In the genomic region with DNA sequence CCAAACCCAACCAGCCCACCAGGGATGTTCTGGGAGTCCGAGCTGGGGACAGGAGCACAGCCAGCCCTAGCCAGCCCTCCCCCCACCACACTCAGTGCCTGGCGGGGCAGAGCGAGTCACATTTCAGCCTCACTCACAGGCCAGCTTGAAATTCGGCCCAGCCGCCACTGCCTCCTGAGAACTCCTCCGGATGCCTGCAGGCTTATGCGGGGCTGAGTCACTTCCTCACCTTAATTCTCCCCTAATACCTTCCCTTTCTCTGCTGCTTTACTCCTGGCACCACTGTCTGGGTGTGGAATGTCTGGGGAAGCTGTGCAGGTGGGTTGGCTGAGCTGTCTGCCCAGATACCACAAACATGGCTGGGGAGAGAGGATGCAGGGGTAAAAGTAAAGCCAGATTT, we compare ENCODE assay signal across 9 cellular contexts. TPM values are rescaled to one million over a fixed set of nuclear protein-coding genes. Genes with fewer than 3 reads are reported as not detected.
DNase-seq lines count a peak whose midpoint lies in the region; ATAC-seq and TF ChIP-seq lines count a peak whose summit lies in the region.
"Had no signal": no experiment of that assay in that cellular context is flagged by ENCODE, and none has a peak within 500 bp of the region (broad histone marks: within the 10 kb centered on the region; RNA-seq: fewer than 3 reads in every experiment).

No MANE protein-coding gene starts in this region.

- H3K36me3 ChIP-seq in Loucy (ENCODE audit: insufficient read depth, low read length) = no peaks in the 10 kb centered on the region

- peaks cover 12% of the 10 kb centered on the region for H3K4me1 Mint-ChIP-seq in mesothelial cell of epicardium

- no peaks in the 10 kb centered on the region for H3K79me2 ChIP-seq in Loucy (ENCODE audit: insufficient read depth, low read length)

- DNase-seq in DMS53 (lab: John Stamatoyannopoulos, UW) (peak; percentile 81), dermis blood vessel endothelial cell (peak; percentile 51), mesothelial cell of epicardium (ENCODE audit: low spot score in 2 of 2, unreplicated experiment in 2 of 2) (no peak), NCI-H446 (lab: John Stamatoyannopoulos, UW) (no peak), mucosa of gallbladder (ENCODE audit: low spot score) (no peak)
- no peak for DNase-seq in activated CD4-positive, alpha-beta T cell treated with anti-CD3 and anti-CD28 coated beads, Interleukin-2, amount 50 U/mL, for 4 hours
- DNase-seq: naive thymus-derived CD4-positive, alpha-beta T cell had no signal

- 0 out of 2 replicates have a peak, but pooled peaks cover 4% of the 10 kb centered on the region for H3K9me3 ChIP-seq in Loucy (ENCODE audit: insufficient read depth, low read depth, low read length)

- peak overlapping the region; percentile 0 for H3K4me3 ChIP-seq in Loucy (ENCODE audit: low read length, poor library complexity, severe bottlenecking)

- H3F3A ChIP-seq in Loucy (ENCODE audit: low read depth) = no peaks in the 10 kb centered on the region

- peak overlapping the region; percentile 82 for H3K27ac Mint-ChIP-seq in mesothelial cell of epicardium
- H3K27ac Mint-ChIP-seq: naive thymus-derived CD4-positive, alpha-beta T cell had no signal

- peaks cover 9% of the 10 kb centered on the region for H3K4me1 ChIP-seq in Loucy (ENCODE audit: insufficient read depth, low read length, poor library complexity, severe bottlenecking)

- H3K36me3 Mint-ChIP-seq in mesothelial cell of epicardium = peaks cover 6% of the 10 kb centered on the region

- no peak overlapping the region for H3K4me3 Mint-ChIP-seq in mesothelial cell of epicardium
- H3K4me3 Mint-ChIP-seq: naive thymus-derived CD4-positive, alpha-beta T cell had no signal

- H3K9me3 Mint-ChIP-seq in mesothelial cell of epicardium = peaks cover 14% of the 10 kb centered on the region

- no peak overlapping the region for H3K9ac ChIP-seq in Loucy (ENCODE audit: low read depth, low read length, poor library complexity, severe bottlenecking)

- TF ChIP-seq CTCF in Loucy (conservative IDR thresholded peaks at IDR 0.05; ENCODE audit: low read length) = no peak
- no peak for TF ChIP-seq CTCF in mesothelial cell of epicardium (IDR thresholded peaks at IDR 0.05; ENCODE audit: unreplicated experiment)

- H3K9me2 ChIP-seq in Loucy (replicated peaks; ENCODE audit: low read depth, low read length) = no peaks in the 10 kb centered on the region

- peak overlapping the region; percentile 50 for H3K4me2 ChIP-seq in Loucy (ENCODE audit: low read depth, low read length, poor library complexity, severe bottlenecking)

- no peaks in the 10 kb centered on the region for H4K20me1 ChIP-seq in Loucy (ENCODE audit: insufficient read depth, low read length, poor library complexity, severe bottlenecking)

- H3K27me3 ChIP-seq in Loucy (ENCODE audit: insufficient read depth, low read length, poor library complexity, severe bottlenecking) = no peaks in the 10 kb centered on the region

- peak overlapping the region; percentile 18 for H2AFZ ChIP-seq in Loucy (ENCODE audit: low read length)

- no peak for ATAC-seq in GM18858 (IDR thresholded peaks at IDR 0.05; ENCODE audit: unreplicated experiment)
- ATAC-seq: naive thymus-derived CD4-positive, alpha-beta T cell had no signal

- no peaks in the 10 kb centered on the region for H3K27me3 Mint-ChIP-seq in mesothelial cell of epicardium (ENCODE audit: low read depth)

RNA-seq across cellular contexts. Expression of a gene that starts 22.6 kb away (rescaled TPM):
- 7.8 and 11.1 TPM in 2 replicates for total RNA-seq in dermis blood vessel endothelial cell
- total RNA-seq in mesothelial cell of epicardium = 79.8 to 82.2 TPM (median 80.2 TPM) in 3 replicates
- 52.6 TPM for total RNA-seq in mucosa of gallbladder

Comparison
In these comparisons a context has a peak if more than half of its experiments do, and no peak if none do; other contexts are left out.
1. DNase-seq: peak in DMS53 (single experiment) and dermis blood vessel endothelial cell (single experiment); none in mesothelial cell of epicardium (0 of 2), NCI-H446 (0 of 2), mucosa of gallbladder (single experiment) and activated CD4-positive, alpha-beta T cell treated with anti-CD3 and anti-CD28 coated beads, Interleukin-2, amount 50 U/mL, for 4 hours (0 of 2).